1 cellular context compared by ENCODE assay signal in genomic region chr11:61841636-61842332, GRCh38.
TF ChIP-seq lines count a peak whose summit lies in the region.

No MANE protein-coding gene starts in this region.

TF ChIP-seq in K562, 482 proteins besides CTCF, POLR2A, EP300 and RAD21 (continued from another document):
- TF ChIP-seq MAX (CRISPR knock-in tag; IDR thresholded peaks at IDR 0.05) (no peak), PCBP2 (IDR thresholded peaks at IDR 0.05; ENCODE audit: low read depth, low read length, poor library complexity, severe bottlenecking) (no peak), MXI1 (IDR thresholded peaks at IDR 0.05; ENCODE audit: low read depth, low read length) (no peak), RFX1 (IDR thresholded peaks at IDR 0.05) (no peak), AFF4 (CRISPR knock-in tag; IDR thresholded peaks at IDR 0.05) (no peak), HMGXB4 (CRISPR knock-in tag; IDR thresholded peaks at IDR 0.05) (no peak), HINFP (tag; conservative IDR thresholded peaks at IDR 0.05; ENCODE audit: low read depth) (no peak), ZNF395 (CRISPR knock-in tag; IDR thresholded peaks at IDR 0.05) (peak; percentile 94), ESRRA (IDR thresholded peaks at IDR 0.05; ENCODE audit: borderline replicate concordance, low read depth) (peak; percentile 73; the same call in 1 of the 2 replicates), CBX1 (IDR thresholded peaks at IDR 0.05; ENCODE audit: low read depth) (no peak), L3MBTL2 (IDR thresholded peaks at IDR 0.05) (peak; percentile 67; the same call in 1 of the 2 replicates), LCOR (CRISPR knock-in tag; IDR thresholded peaks at IDR 0.05) (peak; percentile 84), NR0B1 (IDR thresholded peaks at IDR 0.05; ENCODE audit: partially characterized antibody) (no peak), NCOR1 (IDR thresholded peaks at IDR 0.05) (peak; percentile 94), KLF16 (IDR thresholded peaks at IDR 0.05) (peak; percentile 91), GABPA (tag; conservative IDR thresholded peaks at IDR 0.05; ENCODE audit: low read depth) (peak; percentile 42; the same call in 1 of the 2 replicates), ZNF274 (IDR thresholded peaks at IDR 0.05; ENCODE audit: borderline replicate concordance, low read depth, low read length) (no peak), MEF2A (IDR thresholded peaks at IDR 0.05; ENCODE audit: control insufficient read depth, low read depth, low read length) (peak; percentile 37; the same call in 1 of the 2 replicates), BACH1 (tag; IDR thresholded peaks at IDR 0.05) (peak; percentile 83), ZNF77 (CRISPR knock-in tag; IDR thresholded peaks at IDR 0.05) (no peak), E2F3 (CRISPR knock-in tag; IDR thresholded peaks at IDR 0.05) (no peak; the same call in 1 of the 2 replicates), DNMT1 (IDR thresholded peaks at IDR 0.05) (no peak), STAT5B (CRISPR knock-in tag; IDR thresholded peaks at IDR 0.05) (no peak)
- TF ChIP-seq, protein P1, sequence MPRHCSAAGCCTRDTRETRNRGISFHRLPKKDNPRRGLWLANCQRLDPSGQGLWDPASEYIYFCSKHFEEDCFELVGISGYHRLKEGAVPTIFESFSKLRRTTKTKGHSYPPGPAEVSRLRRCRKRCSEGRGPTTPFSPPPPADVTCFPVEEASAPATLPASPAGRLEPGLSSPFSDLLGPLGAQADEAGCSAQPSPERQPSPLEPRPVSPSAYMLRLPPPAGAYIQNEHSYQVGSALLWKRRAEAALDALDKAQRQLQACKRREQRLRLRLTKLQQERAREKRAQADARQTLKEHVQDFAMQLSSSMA (CRISPR knock-in tag; IDR thresholded peaks at IDR 0.05), result no peak
- TF ChIP-seq, protein P2, sequence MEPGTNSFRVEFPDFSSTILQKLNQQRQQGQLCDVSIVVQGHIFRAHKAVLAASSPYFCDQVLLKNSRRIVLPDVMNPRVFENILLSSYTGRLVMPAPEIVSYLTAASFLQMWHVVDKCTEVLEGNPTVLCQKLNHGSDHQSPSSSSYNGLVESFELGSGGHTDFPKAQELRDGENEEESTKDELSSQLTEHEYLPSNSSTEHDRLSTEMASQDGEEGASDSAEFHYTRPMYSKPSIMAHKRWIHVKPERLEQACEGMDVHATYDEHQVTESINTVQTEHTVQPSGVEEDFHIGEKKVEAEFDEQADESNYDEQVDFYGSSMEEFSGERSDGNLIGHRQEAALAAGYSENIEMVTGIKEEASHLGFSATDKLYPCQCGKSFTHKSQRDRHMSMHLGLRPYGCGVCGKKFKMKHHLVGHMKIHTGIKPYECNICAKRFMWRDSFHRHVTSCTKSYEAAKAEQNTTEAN (CRISPR knock-in tag; IDR thresholded peaks at IDR 0.05), result no peak
